In genomic region chr19:44748426-44749254, GRCh38 we compare ENCODE assay signal across 8 cellular contexts. TPM values are rescaled to one million over a fixed set of nuclear protein-coding genes. Genes with fewer than 3 reads are reported as not detected.
DNase-seq lines count a peak whose midpoint lies in the region; ATAC-seq and TF ChIP-seq lines count a peak whose summit lies in the region.

Gene BCL3, plus strand, starts transcription at chr19:44748708. Its CDS starts 83 bp downstream, at chr19:44748791.

- TF ChIP-seq POLR2A in erythroblast (IDR thresholded peaks at IDR 0.05; ENCODE audit: low read length): no peak

- peak within 1 kb of the TSS; percentile 93 to 100 (median 99) for H3K27ac Mint-ChIP-seq in naive B cell

- POLR2A ChIA-PET in BJ (lab: Charles Lee): no interaction called here

- peaks cover 14% of the 10 kb centered on the region for H3K36me3 ChIP-seq in BJ (ENCODE audit: control insufficient read depth, insufficient read depth, low read length)

- DNase-seq in BJ (ENCODE audit: low read depth) (no peak), NCI-H146 (lab: John Stamatoyannopoulos, UW) (peak; percentile 59), erythroblast (lab: John Stamatoyannopoulos, UW) (peak; percentile 45 to 60), naive B cell (peak; percentile 82), stromal cell of bone marrow (ENCODE audit: low read depth) (peak; percentile 58), putamen (ENCODE audit: low spot score) (no peak)
- peak; percentile 73 for DNase-seq in activated CD8-positive, alpha-beta memory T cell treated with anti-CD3 and anti-CD28 coated beads, Interleukin-2, amount 50 U/mL, for 4 hours

- H3K36me3 Mint-ChIP-seq in naive B cell: no peaks in the 10 kb centered on the region

- no peaks in the 10 kb centered on the region for H3K27me3 Mint-ChIP-seq in naive B cell

- no peak for TF ChIP-seq CTCF in BJ (IDR thresholded peaks at IDR 0.05; ENCODE audit: insufficient read depth, low read depth, low read length)

- H3K27me3 ChIP-seq in BJ (ENCODE audit: control insufficient read depth, insufficient read depth, low read length): no peaks in the 10 kb centered on the region

- CTCF ChIA-PET in BJ (lab: Yijun Ruan, JAX): interaction anchor here (0.6 to 2.9 kb wide), 5 partner anchors 21 to 178 kb away, joined by 3 to 17 read pairs (median 9); no protein-coding TSS in a partner anchor

- H3K9me3 Mint-ChIP-seq in naive B cell: no peaks in the 10 kb centered on the region

- ATAC-seq in GM21381 (IDR thresholded peaks at IDR 0.05; ENCODE audit: unreplicated experiment) (peak; percentile 29), naive B cell (ENCODE audit: low read depth in 2 of 2) (peak; percentile 53 to 55)

- H3K4me3 Mint-ChIP-seq in naive B cell: peak within 1 kb of the TSS; percentile 88 to 97 (median 94)

- peak within 1 kb of the TSS; percentile 73 for H3K4me3 ChIP-seq in BJ (ENCODE audit: low read depth, low read length)

- peaks cover 58 to 75% (median 72%) of the 10 kb centered on the region in 3 donors for H3K4me1 Mint-ChIP-seq in naive B cell

RNA-seq across cellular contexts. Expression of gene BCL3, which starts in this region (rescaled TPM):
- polyA plus RNA-seq in BJ (2011; rRNA removed) (5.0 and 9.1 TPM in 2 replicates), naive B cell (ENCODE audit: low read depth in 6 of 6) (10 to 100 TPM in 5 of 6 donors, 1 to 10 TPM in 1; 8.2 to 17.4 (median 14.1) TPM)
- 6.2 and 7.1 TPM in 2 replicates for polyA minus RNA-seq in BJ (2011; rRNA and poly(A)+ RNA removed)

Comparison
In these comparisons a context has a peak if more than half of its experiments do, and no peak if none do; other contexts are left out.
1. DNase-seq: peak in NCI-H146 (single experiment), activated CD8-positive, alpha-beta memory T cell treated with anti-CD3 and anti-CD28 coated beads, Interleukin-2, amount 50 U/mL, for 4 hours (single experiment), erythroblast (2 of 2), naive B cell (single experiment) and stromal cell of bone marrow (single experiment); none in BJ (single experiment) and putamen (single experiment).